Comparison of ENCODE assay signal across 28 cellular contexts in the genomic region with DNA sequence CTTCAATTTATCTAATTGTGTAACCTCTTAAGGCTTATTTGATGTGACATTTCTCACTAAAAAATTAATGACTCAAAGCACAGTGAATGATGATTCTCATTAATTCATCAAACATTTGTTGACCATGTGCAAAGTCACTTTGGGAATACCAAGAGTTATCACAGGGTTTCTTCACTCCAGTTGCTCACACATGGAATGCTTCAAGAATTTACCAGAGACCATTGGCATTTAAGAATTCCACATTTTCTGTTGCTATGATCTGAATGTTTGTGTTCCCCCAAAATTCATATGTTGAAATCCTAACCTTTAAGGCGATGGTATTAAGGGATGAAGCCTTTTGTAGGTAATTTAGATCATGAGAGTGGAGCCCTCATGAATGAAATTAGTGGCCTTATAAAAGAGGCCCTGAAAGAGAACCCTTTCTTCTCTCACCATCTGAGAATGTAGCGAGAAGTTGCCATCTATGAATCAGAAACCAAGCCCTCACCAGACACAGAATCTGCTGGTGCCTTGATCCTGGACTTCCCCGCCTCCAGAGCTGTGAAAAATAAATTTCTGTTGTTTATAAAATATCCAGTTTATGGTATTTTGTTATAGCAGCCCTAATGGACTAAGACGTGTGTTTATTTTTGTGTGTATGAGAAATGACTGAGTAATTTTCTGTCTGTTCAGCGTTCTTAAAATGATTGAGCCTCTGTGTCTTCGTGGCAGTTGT. TPM values are rescaled to one million over a fixed set of nuclear protein-coding genes. Genes with fewer than 3 reads are reported as not detected.
DNase-seq lines count a peak whose midpoint lies in the region; ATAC-seq, FAIRE-seq and TF ChIP-seq lines count a peak whose summit lies in the region.
"Had no signal": no experiment of that assay in that cellular context is flagged by ENCODE, and none has a peak within 500 bp of the region (broad histone marks: within the 10 kb centered on the region; RNA-seq: fewer than 3 reads in every experiment).

No MANE protein-coding gene starts in this region.

- CTCF ChIA-PET in A549 (lab: Yijun Ruan, JAX): no interaction called here

- TF ChIP-seq POLR2A in A549 (IDR thresholded peaks at IDR 0.05; ENCODE audit: low read length): no peak

- peaks cover 11% of the 10 kb centered on the region; the same call in 1 of the 3 replicates for H3K4me1 ChIP-seq in A549
- H3K4me1 ChIP-seq: SJSA1 had no signal

- TF ChIP-seq EP300 in A549 (IDR thresholded peaks at IDR 0.05): no peak

- FAIRE-seq in A549 (lab: Jason Lieb, UNC): peak; percentile 91
- FAIRE-seq: HTR-8/SVneo, K562 had no signal

- no peak overlapping the region for H3K27ac ChIP-seq in A549
- H3K27ac ChIP-seq: 22Rv1, PC-9, SJSA1 had no signal

- no peaks in the 10 kb centered on the region for H3K9me3 ChIP-seq in A549
- H3K9me3 ChIP-seq: SJSA1 had no signal

- WGBS in A549 (ENCODE audit: missing lambda C conversion rate): 27% methylated on average over 6 of the region's 6 CpGs

- TF ChIP-seq RAD21 in A549 (conservative IDR thresholded peaks at IDR 0.05 in 1 of 2, IDR thresholded peaks at IDR 0.05 in 1 of 2): no peak

- DNase-seq in A549 (ENCODE audit: low read depth in 1 of 2, low spot score in 1 of 2) (no peak), GM03348 (ENCODE audit: low spot score) (peak; percentile 14), amniotic epithelial cell (ENCODE audit: low read depth) (peak; percentile 45), iris pigment epithelial cell (ENCODE audit: low read depth) (peak; percentile 26), NCI-H524 (lab: John Stamatoyannopoulos, UW) (no peak), SKM-1 (lab: John Stamatoyannopoulos, UW; ENCODE audit: unreplicated experiment) (no peak), COR-L47 (lab: John Stamatoyannopoulos, UW) (no peak)
- DNase-seq: ACHN; C1 segment of cervical spinal cord; CD4-positive, alpha-beta memory T cell; DMS 273 treated with DMSO at 0.1 percent for 48 hours; DMS79; H7; Kasumi-1; MV-4-11; NCI-H1105; NCI-H1436 treated with DMSO at 0.1 percent for 48 hours; NCI-H1930; NCI-H2107; NCI-H526 treated with DMSO at 0.1 percent for 48 hours; PC-9; Right ventricle myocardium superior; T-cell had no signal

- no peak overlapping the region for H3K4me2 ChIP-seq in A549
- H3K4me2 ChIP-seq: PC-9 had no signal

- POLR2A ChIA-PET in A549 (lab: Yijun Ruan, JAX): no interaction called here

- H3K4me3 ChIP-seq in A549: no peak overlapping the region
- H3K4me3 ChIP-seq: K562, PC-9, SJSA1 had no signal

- ATAC-seq in A549: no peak
- ATAC-seq in GM19351 (IDR thresholded peaks at IDR 0.05; ENCODE audit: unreplicated experiment): no peak
- ATAC-seq: K562, T-cell had no signal

- TF ChIP-seq CTCF in A549 (IDR thresholded peaks at IDR 0.05): no peak

TF ChIP-seq in A549, 52 proteins besides CTCF, POLR2A, EP300 and RAD21:
- no peak for TF ChIP-seq RCOR1 (IDR thresholded peaks at IDR 0.05; ENCODE audit: low read depth, low read length)
- TF ChIP-seq MAFK (IDR thresholded peaks at IDR 0.05; ENCODE audit: partially characterized antibody): peak; percentile 14
- no peak for TF ChIP-seq CHD4 (IDR thresholded peaks at IDR 0.05; ENCODE audit: borderline replicate concordance)

RNA-seq across cellular contexts. Expression of gene SRPX, which starts 16.4 kb away (rescaled TPM):
- polyA plus RNA-seq in A549 (2011; rRNA removed) (1.8 and 1.9 TPM in 2 replicates), A549 (2017; fragmentation: RNase III; extraction: RNeasy Plus Mini Kit Qiagen cat#74134 plus additional on column Dnase treatment) (2.7 to 4.4 TPM (median 3.8 TPM) in 3 replicates)
- polyA plus RNA-seq in A549 (2012; cell fraction: cytosol; rRNA removed): 1.3 and 1.6 TPM in 2 replicates
- 2.2 and 4.0 TPM in 2 replicates for polyA plus RNA-seq in A549 (2012; cell fraction: nucleus; rRNA removed)
- polyA minus RNA-seq in A549 (2011; rRNA and poly(A)+ RNA removed): 1.1 and 1.3 TPM in 2 replicates

Comparison
In these comparisons a context has a peak if more than half of its experiments do, and no peak if none do; other contexts are left out.
1. DNase-seq: peak in GM03348 (single experiment), amniotic epithelial cell (single experiment) and iris pigment epithelial cell (single experiment); none in A549 (0 of 2), NCI-H524 (0 of 2), SKM-1 (single experiment) and COR-L47 (single experiment).